21 cellular contexts compared by ENCODE assay signal in the genomic region with DNA sequence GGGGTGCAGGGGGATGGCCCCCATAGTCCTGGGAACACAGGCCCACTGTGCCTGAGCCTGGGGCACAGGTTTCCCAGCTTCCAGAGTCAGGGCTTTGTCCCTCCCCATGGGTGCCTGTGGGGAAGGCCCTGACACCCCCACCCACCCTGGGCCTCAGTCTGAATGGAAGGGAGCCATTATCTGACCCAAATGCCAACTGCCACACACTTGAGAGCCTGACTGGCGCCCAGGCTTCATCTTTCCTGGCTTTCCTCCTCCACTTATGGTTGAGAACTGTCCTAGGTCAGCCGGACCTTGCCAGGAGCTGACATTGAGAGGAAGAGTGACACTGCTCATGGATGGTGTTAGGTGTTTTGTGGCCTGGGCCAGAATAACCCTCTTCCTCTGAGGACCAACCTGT. TPM values are rescaled to one million over a fixed set of nuclear protein-coding genes. Genes with fewer than 3 reads are reported as not detected.
DNase-seq lines count a peak whose midpoint lies in the region; ATAC-seq and TF ChIP-seq lines count a peak whose summit lies in the region.
"Had no signal": no experiment of that assay in that cellular context is flagged by ENCODE, and none has a peak within 500 bp of the region (broad histone marks: within the 10 kb centered on the region; RNA-seq: fewer than 3 reads in every experiment).

No MANE protein-coding gene starts in this region.

- H3K79me1 ChIP-seq in mesenchymal stem cell (replicated peaks; ENCODE audit: low read length, poor library complexity, severe bottlenecking), result peaks cover 54% of the 10 kb centered on the region

- peak overlapping the region in 1 of 2 experiments; percentile 58 for H3K14ac ChIP-seq in mesenchymal stem cell (ENCODE audit: low read length in 2 of 2)

- H3K36me3 ChIP-seq in ACC112 (ENCODE audit: insufficient read depth, low read length) (no peaks in the 10 kb centered on the region), esophagus muscularis mucosa (peaks cover 0 to 5% (median 0%) of the 10 kb centered on the region in 4 donors), mesenchymal stem cell (ENCODE audit: control insufficient read depth in 1 of 2, insufficient read depth in 2 of 2, low read depth in 1 of 2, low read length in 2 of 2) (peaks cover 32 to 55% of the 10 kb centered on the region in 2 experiments), smooth muscle cell (ENCODE audit: low read depth) (no peaks in the 10 kb centered on the region), spleen (no peaks in the 10 kb centered on the region)

- POLR2A ChIA-PET in activated CD8-positive, alpha-beta T cell treated with anti-CD3 and anti-CD28 coated beads for 36 hours (lab: Charles Lee), result no interaction called here

- H3K9ac ChIP-seq in mesenchymal stem cell (ENCODE audit: low read length), result peak overlapping the region; percentile 57
- peak overlapping the region; percentile 6 for H3K9ac ChIP-seq in smooth muscle cell (ENCODE audit: low read depth)

- H4K20me1 ChIP-seq in smooth muscle cell (ENCODE audit: low read depth), result peaks cover 100% of the 10 kb centered on the region

- no peak for TF ChIP-seq POLR2A in esophagus muscularis mucosa (IDR thresholded peaks at IDR 0.05; ENCODE audit: low read depth)
- no peak for TF ChIP-seq POLR2A in spleen (IDR thresholded peaks at IDR 0.05)

- H2BK5ac ChIP-seq in mesenchymal stem cell (ENCODE audit: low read depth, low read length, poor library complexity, severe bottlenecking), result no peak overlapping the region

- CTCF ChIA-PET in activated CD8-positive, alpha-beta T cell treated with anti-CD3 and anti-CD28 coated beads for 36 hours (lab: Charles Lee), result no interaction called here

- H2AFZ ChIP-seq in ACC112 (ENCODE audit: low read length, unreplicated experiment) (no peak overlapping the region), mesenchymal stem cell (ENCODE audit: low read depth, low read length) (no peak overlapping the region), smooth muscle cell (ENCODE audit: low read depth) (no peak overlapping the region)

- ATAC-seq in activated CD8-positive, alpha-beta T cell treated with anti-CD3 and anti-CD28 coated beads for 36 hours, result no peak
- no peak for ATAC-seq in GM21381 (IDR thresholded peaks at IDR 0.05; ENCODE audit: unreplicated experiment)
- ATAC-seq: effector memory CD8-positive, alpha-beta T cell; natural killer cell treated with Interleukin-12 subunit alpha and Interleukin-12 subunit beta and Interleukin-15 and Interleukin-18, amount 100 ng/mL, for 72 hours had no signal

- no peak overlapping the region for H3K23ac ChIP-seq in mesenchymal stem cell (ENCODE audit: low read length in 2 of 2)

- no peaks in the 10 kb centered on the region for H3K9me3 Mint-ChIP-seq in activated CD8-positive, alpha-beta T cell treated with anti-CD3 and anti-CD28 coated beads for 36 hours
- H3K9me3 Mint-ChIP-seq: effector memory CD8-positive, alpha-beta T cell; natural killer cell treated with Interleukin-12 subunit alpha and Interleukin-12 subunit beta and Interleukin-15 and Interleukin-18, amount 100 ng/mL, for 72 hours; type B pancreatic cell had no signal

- no peaks in the 10 kb centered on the region for H3K4me1 Mint-ChIP-seq in activated CD8-positive, alpha-beta T cell treated with anti-CD3 and anti-CD28 coated beads for 36 hours (ENCODE audit: low read depth)

- peaks cover 15% of the 10 kb centered on the region for H3F3A ChIP-seq in smooth muscle cell (ENCODE audit: low read depth)

- H2BK120ac ChIP-seq in mesenchymal stem cell (ENCODE audit: low read depth, low read length), result no peak overlapping the region

- TF ChIP-seq CTCF in esophagus muscularis mucosa (IDR thresholded peaks at IDR 0.05), result no peak
- no peak for TF ChIP-seq CTCF in smooth muscle cell (IDR thresholded peaks at IDR 0.05; ENCODE audit: borderline replicate concordance, insufficient read depth, poor library complexity, severe bottlenecking)
- TF ChIP-seq CTCF in spleen (IDR thresholded peaks at IDR 0.05 in 8 of 11, conservative IDR thresholded peaks at IDR 0.05 in 3 of 11), result no peak
- no peak for TF ChIP-seq CTCF in activated CD8-positive, alpha-beta T cell treated with anti-CD3 and anti-CD28 coated beads for 36 hours (IDR thresholded peaks at IDR 0.05)

- H4K8ac ChIP-seq in mesenchymal stem cell (ENCODE audit: low read length), result peak overlapping the region; percentile 13

- no peak overlapping the region for H3K27ac Mint-ChIP-seq in activated CD8-positive, alpha-beta T cell treated with anti-CD3 and anti-CD28 coated beads for 36 hours
- H3K27ac Mint-ChIP-seq: effector memory CD8-positive, alpha-beta T cell; natural killer cell treated with Interleukin-12 subunit alpha and Interleukin-12 subunit beta and Interleukin-15 and Interleukin-18, amount 100 ng/mL, for 72 hours; progenitor cell of endocrine pancreas; type B pancreatic cell had no signal

- H3K27me3 Mint-ChIP-seq in activated CD8-positive, alpha-beta T cell treated with anti-CD3 and anti-CD28 coated beads for 36 hours, result peaks cover 1% of the 10 kb centered on the region
- H3K27me3 Mint-ChIP-seq: progenitor cell of endocrine pancreas, type B pancreatic cell had no signal

- H3K79me2 ChIP-seq in ACC112 (ENCODE audit: control insufficient read depth, insufficient read depth, low read length, unreplicated experiment), result peaks cover 82% of the 10 kb centered on the region
- peaks cover 91% of the 10 kb centered on the region for H3K79me2 ChIP-seq in smooth muscle cell (ENCODE audit: low read depth)

- H3K4ac ChIP-seq in mesenchymal stem cell (ENCODE audit: low read depth in 1 of 2, low read length in 2 of 2), result peak overlapping the region in 1 of 2 experiments; percentile 37

- peaks cover 29% of the 10 kb centered on the region for H3K4me1 ChIP-seq in ACC112 (ENCODE audit: control insufficient read depth, insufficient read depth, low read length, unreplicated experiment)
- peaks cover 30 to 91% (median 77%) of the 10 kb centered on the region in 4 donors for H3K4me1 ChIP-seq in esophagus muscularis mucosa
- H3K4me1 ChIP-seq in mesenchymal stem cell (ENCODE audit: control insufficient read depth, insufficient read depth, low read depth, low read length), result peaks cover 11% of the 10 kb centered on the region
- H3K4me1 ChIP-seq in smooth muscle cell (ENCODE audit: low read depth), result peaks cover 10% of the 10 kb centered on the region
- peaks cover 0 to 25% (median 1%) of the 10 kb centered on the region in 6 donors for H3K4me1 ChIP-seq in spleen

- H3K27me3 ChIP-seq in ACC112 (ENCODE audit: insufficient read depth, low read length) (no peaks in the 10 kb centered on the region), esophagus muscularis mucosa (no peaks in the 10 kb centered on the region), mesenchymal stem cell (ENCODE audit: control insufficient read depth in 1 of 2, insufficient read depth in 1 of 2, low read length in 2 of 2) (no peaks in the 10 kb centered on the region), smooth muscle cell (ENCODE audit: low read depth) (no peaks in the 10 kb centered on the region), spleen (replicated peaks in 1 of 7) (peaks cover 0 to 24% (median 0%) of the 10 kb centered on the region in 7 donors)

- H2BK12ac ChIP-seq in mesenchymal stem cell (ENCODE audit: low read length in 2 of 2), result peak overlapping the region in 1 of 2 experiments; percentile 73

- H2BK15ac ChIP-seq in mesenchymal stem cell (ENCODE audit: low read depth, poor library complexity, severe bottlenecking), result no peak overlapping the region

- H4K91ac ChIP-seq in mesenchymal stem cell (ENCODE audit: low read length), result no peak overlapping the region

- no peaks in the 10 kb centered on the region for H3K9me3 ChIP-seq in esophagus muscularis mucosa
- no peaks in the 10 kb centered on the region for H3K9me3 ChIP-seq in mesenchymal stem cell (ENCODE audit: control insufficient read depth, low read length)
- no peaks in the 10 kb centered on the region for H3K9me3 ChIP-seq in smooth muscle cell (replicated peaks; ENCODE audit: low read depth)
- no peaks in the 10 kb centered on the region for H3K9me3 ChIP-seq in spleen

- WGBS in esophagus muscularis mucosa, result 93% methylated on average over 2 of the region's 2 CpGs
- WGBS in mesenchymal stem cell, result no CpG with 5 or more reads among the region's 2 CpGs
- WGBS in smooth muscle cell (ENCODE audit: low lambda C conversion rate), result 98% methylated on average over 2 of the region's 2 CpGs
- WGBS in spleen, 5 donors, result 74 to 89% (median 79%) methylated on average over 2 of the region's 2 CpGs

- H3K4me3 ChIP-seq in ACC112 (ENCODE audit: low read depth, low read length) (no peak overlapping the region), esophagus muscularis mucosa (no peak overlapping the region), mesenchymal stem cell (ENCODE audit: insufficient read depth in 1 of 2, low read depth in 1 of 2, low read length in 2 of 2) (no peak overlapping the region), smooth muscle cell (no peak overlapping the region), spleen (no peak overlapping the region)

- peak overlapping the region; percentile 60; the same call in 1 of the 2 replicates for H3K27ac ChIP-seq in ACC112 (ENCODE audit: low read depth, low read length)
- peak overlapping the region; percentile 86 to 92 (median 87) for H3K27ac ChIP-seq in esophagus muscularis mucosa (replicated peaks in 1 of 4)
- H3K27ac ChIP-seq in mesenchymal stem cell (ENCODE audit: low read length, poor library complexity, severe bottlenecking), result no peak overlapping the region
- H3K27ac ChIP-seq in smooth muscle cell (ENCODE audit: low read depth), result peak overlapping the region; percentile 88
- peak overlapping the region in 1 of 8 donors; percentile 70 for H3K27ac ChIP-seq in spleen
- H3K27ac ChIP-seq: VCaP had no signal

- H2AK5ac ChIP-seq in mesenchymal stem cell (ENCODE audit: low read length, severe bottlenecking), result no peak overlapping the region

- H3K4me2 ChIP-seq in mesenchymal stem cell (ENCODE audit: low read length, poor library complexity, severe bottlenecking) (no peak overlapping the region), smooth muscle cell (peak overlapping the region; percentile 59)

- TF ChIP-seq EP300 in esophagus muscularis mucosa (IDR thresholded peaks at IDR 0.05), result no peak

- no peak overlapping the region for H3K4me3 Mint-ChIP-seq in activated CD8-positive, alpha-beta T cell treated with anti-CD3 and anti-CD28 coated beads for 36 hours
- H3K4me3 Mint-ChIP-seq: effector memory CD8-positive, alpha-beta T cell; natural killer cell treated with Interleukin-12 subunit alpha and Interleukin-12 subunit beta and Interleukin-15 and Interleukin-18, amount 100 ng/mL, for 72 hours; type B pancreatic cell had no signal

- H3K18ac ChIP-seq in mesenchymal stem cell (ENCODE audit: low read depth in 1 of 2, low read length in 2 of 2), result peak overlapping the region in 1 of 2 experiments; percentile 42

- no peaks in the 10 kb centered on the region for H3K36me3 Mint-ChIP-seq in activated CD8-positive, alpha-beta T cell treated with anti-CD3 and anti-CD28 coated beads for 36 hours (ENCODE audit: low read depth)
- H3K36me3 Mint-ChIP-seq: natural killer cell treated with Interleukin-12 subunit alpha and Interleukin-12 subunit beta and Interleukin-15 and Interleukin-18, amount 100 ng/mL, for 72 hours had no signal

- DNase-seq in esophagus muscularis mucosa (ENCODE audit: extremely low spot score) (no peak), mesenchymal stem cell (no peak), smooth muscle cell (lab: John Stamatoyannopoulos, UW; ENCODE audit: unreplicated experiment) (no peak), spleen (no peak)
- DNase-seq in activated CD8-positive, alpha-beta T cell treated with anti-CD3 and anti-CD28 coated beads for 36 hours, result no peak
- no peak for DNase-seq in stimulated activated CD4-positive, alpha-beta T cell treated with anti-CD3 and anti-CD28 coated beads, Interleukin-12 subunit alpha, Interleukin-12 subunit beta, amount 100 ng/mL, for 4 hours
- DNase-seq: activated CD4-positive, alpha-beta T cell treated with anti-CD3 and anti-CD28 coated beads, Interleukin-2, amount 50 U/mL, for 4 hours; activated naive CD4-positive, alpha-beta T cell treated with Interleukin-2 at 50 U/mL for 16 hours; activated T-cell treated with anti-CD3 and anti-CD28 coated beads for 4 hours; DMS 273 treated with DMSO at 0.1 percent for 48 hours; effector memory CD8-positive, alpha-beta T cell; mesendoderm; NCI-H1092 treated with DMSO at 0.1 percent for 48 hours; SIG-M5; stimulated activated CD4-positive, alpha-beta T cell treated with anti-CD3 and anti-CD28 coated beads, Interleukin-15, amount 100 ng/mL, for 24 hours had no signal

- intact Hi-C loops in esophagus muscularis mucosa (cut with DNase I), result no loop called here
- intact Hi-C loops in spleen (cut with DNase I; ENCODE audit: low total_unique reads), result no loop called here
- intact Hi-C loops in activated CD8-positive, alpha-beta T cell treated with anti-CD3 and anti-CD28 coated beads for 36 hours (cut with micrococcal nuclease), result no loop called here

RNA-seq across cellular contexts. Expression of a gene that starts 24.0 kb away (rescaled TPM):
- 10 to 100 TPM; 41.5 to 66.5 (median 49.2) TPM for total RNA-seq in esophagus muscularis mucosa
- 25.7 TPM for polyA plus RNA-seq in mesenchymal stem cell (2013, experiment 1 of 2)
- polyA plus RNA-seq in mesenchymal stem cell (2013, experiment 2 of 2), result 23.0 TPM
- total RNA-seq in smooth muscle cell, result 36.5 and 36.7 TPM in 2 replicates
- 39.4 and 43.7 TPM in 2 replicates for polyA plus RNA-seq in smooth muscle cell
- 10 to 100 TPM in 5 of 7 donors, 1 to 10 TPM in 2; 5.2 to 31.8 (median 19.8) TPM for total RNA-seq in spleen
- 1 to 10 TPM; 2.0 to 2.7 (median 2.4) TPM for polyA plus RNA-seq in spleen
- under 1 TPM; 0.38 to 0.47 TPM for total RNA-seq in activated CD8-positive, alpha-beta T cell treated with anti-CD3 and anti-CD28 coated beads for 36 hours

Comparison
In these comparisons a context has a peak if more than half of its experiments do, and no peak if none do; other contexts are left out.
1. RNA of a gene that starts 24.0 kb away (total RNA-seq): 41.5 to 66.5 TPM in esophagus muscularis mucosa, 36.5 to 36.7 TPM in smooth muscle cell and 5.2 to 31.8 TPM in spleen; 0.38 to 0.47 TPM in activated CD8-positive, alpha-beta T cell treated with anti-CD3 and anti-CD28 coated beads for 36 hours; every median in the first group is over 4 times any median in the second.